Comparison of ENCODE assay signal across 1 cellular context in genomic region chr13:95462801-95463200, GRCh38.
TF ChIP-seq lines count a peak whose summit lies in the region.

No MANE protein-coding gene starts in this region.

TF ChIP-seq in H1, 55 proteins besides CTCF, POLR2A, EP300 and RAD21 (continued from another document):
- TF ChIP-seq CHD7 (IDR thresholded peaks at IDR 0.05; ENCODE audit: insufficient replicate concordance, low read length) (no peak), GTF2F1 (IDR thresholded peaks at IDR 0.05; ENCODE audit: borderline replicate concordance, low read depth, low read length) (no peak), ASH2L (IDR thresholded peaks at IDR 0.05; ENCODE audit: low read length) (no peak), HDAC2 (IDR thresholded peaks at IDR 0.05; ENCODE audit: borderline replicate concordance in 1 of 2, low read depth in 2 of 2, low read length in 2 of 2) (no peak), RBBP5 (IDR thresholded peaks at IDR 0.05; ENCODE audit: borderline replicate concordance, low read depth, low read length) (no peak), TEAD4 (IDR thresholded peaks at IDR 0.05; ENCODE audit: low read depth, low read length) (no peak), FOSL1 (IDR thresholded peaks at IDR 0.05; ENCODE audit: insufficient read depth, low read depth, low read length) (no peak), EGR1 (IDR thresholded peaks at IDR 0.05; ENCODE audit: borderline replicate concordance, low read depth, low read length) (no peak), SIRT6 (IDR thresholded peaks at IDR 0.05; ENCODE audit: low read length) (no peak), CTBP2 (IDR thresholded peaks at IDR 0.05; ENCODE audit: borderline replicate concordance, insufficient read depth, insufficient read length, low read length) (no peak)
TF ChIP-seq in H1: peak in this region for 0.
